Comparison of ENCODE assay signal across 24 cellular contexts in the genomic region with DNA sequence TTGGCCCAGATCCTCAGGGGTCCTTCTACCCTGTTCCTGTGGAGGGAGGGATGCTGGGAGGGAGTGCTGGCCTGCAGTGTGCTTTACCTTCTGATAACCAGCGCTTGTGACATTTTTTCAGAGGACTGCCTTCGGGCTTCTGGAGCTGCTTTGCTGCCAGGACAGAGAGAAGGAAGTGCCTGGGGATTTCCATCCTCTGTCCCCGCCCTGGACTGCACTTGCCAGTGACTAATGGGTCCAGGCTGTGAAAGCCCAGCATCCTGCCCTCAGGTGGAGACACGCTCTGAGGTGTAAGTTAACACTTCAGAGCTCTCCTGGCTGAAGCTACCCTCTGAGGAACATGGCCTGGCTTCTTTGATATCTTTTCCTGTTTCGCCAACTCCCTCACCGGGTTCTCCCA.
DNase-seq lines count a peak whose midpoint lies in the region; ATAC-seq, FAIRE-seq and TF ChIP-seq lines count a peak whose summit lies in the region.
"Had no signal": no experiment of that assay in that cellular context is flagged by ENCODE, and none has a peak within 500 bp of the region (broad histone marks: within the 10 kb centered on the region; RNA-seq: fewer than 3 reads in every experiment).

No MANE protein-coding gene starts in this region.

- TF ChIP-seq EP300 in GM12878 (IDR thresholded peaks at IDR 0.05; ENCODE audit: borderline replicate concordance in 1 of 2, control insufficient read depth in 1 of 2, low read depth in 2 of 2, low read length in 2 of 2) = no peak

- ATAC-seq in GM12878 = peak; percentile 66
- no peak for ATAC-seq in mucosa of descending colon
- ATAC-seq: activated CD4-positive, CD25-positive, alpha-beta regulatory T cell treated with anti-CD3 and anti-CD28 coated beads, Interleukin-2, amount 50 U/mL, for 24 hours; left colon had no signal

- BruUV-seq in GM12878 (replicated peaks; lab: Mats Ljungman, UMichigan) = no TSS peak

- no peak for TF ChIP-seq POLR2A in GM12878 (IDR thresholded peaks at IDR 0.05; ENCODE audit: low read depth, low read length)

- no peak for TF ChIP-seq RAD21 in GM12878 (IDR thresholded peaks at IDR 0.05; ENCODE audit: insufficient read depth, low read depth, low read length)

- H2AK5ac ChIP-seq in H9 (ENCODE audit: insufficient read length, low read length) = no peak overlapping the region

- H3K79me1 ChIP-seq in H9 (ENCODE audit: insufficient read depth, low read depth, low read length, poor library complexity, severe bottlenecking) = no peaks in the 10 kb centered on the region

- no peak overlapping the region for H4K5ac ChIP-seq in H9 (ENCODE audit: insufficient read length, low read depth, low read length)

- H3T11ph ChIP-seq in H9 (ENCODE audit: low read length) = no peak overlapping the region

- H2AFZ ChIP-seq in H9 (ENCODE audit: low read length) = no peak overlapping the region
- no peak overlapping the region for H2AFZ ChIP-seq in GM12878 (ENCODE audit: control insufficient read depth, low read depth, low read length)
- H2AFZ ChIP-seq: neural progenitor cell, PC-9 had no signal

- H3K23me2 ChIP-seq in H9 (ENCODE audit: insufficient read length, low read depth, low read length, poor library complexity, severe bottlenecking) = no peaks in the 10 kb centered on the region

- in situ Hi-C loops in GM12878 (cut with MboI) = no loop called here

- H3K4me3 ChIP-seq in GM12878 (no peak overlapping the region), mucosa of descending colon (no peak overlapping the region)
- H3K4me3 ChIP-seq: neural progenitor cell, PC-9, smooth muscle cell, thoracic aorta had no signal

- no peak for FAIRE-seq in GM12878 (lab: Jason Lieb, UNC)

- DNase-seq in activated CD4-positive, alpha-beta T cell treated with anti-CD3 and anti-CD28 coated beads, Interleukin-2, amount 10 ng/mL, durations not matched to agents 24 days and 14 days = peak; percentile 54
- DNase-seq in activated CD4-positive, alpha-beta T cell treated with anti-CD3 and anti-CD28 coated beads for 1 hour = no peak
- DNase-seq in H9 (peak; percentile 52), GM12878 (ENCODE audit: low read depth, low spot score) (no peak), kidney tubule cell (ENCODE audit: low spot score) (peak; percentile 69), mucosa of descending colon (no peak), NCI-H2171 treated with DMSO at 0.1 percent for 48 hours (lab: John Stamatoyannopoulos, UW) (no peak), GM10248 (ENCODE audit: extremely low spot score) (no peak)
- DNase-seq: activated gamma-delta T cell treated with Interleukin-2 at 50 U/mL for 16 hours, aorta, DMS79, hippocampal formation, KBM-7, left colon, NCI-H1048, NCI-H2107, NCI-H526 treated with DMSO at 0.1 percent for 48 hours, PC-9, SK-N-SH, T-helper 9 cell had no signal

- H3K23ac ChIP-seq in H9 (ENCODE audit: insufficient read length, low read depth, low read length) = no peak overlapping the region

- H3K79me2 ChIP-seq in H9 (ENCODE audit: insufficient read depth, low read length) (no peaks in the 10 kb centered on the region), GM12878 (ENCODE audit: control insufficient read depth, insufficient read depth, low read length) (no peaks in the 10 kb centered on the region)

- H3K9ac ChIP-seq in H9 (ENCODE audit: extremely low read depth, insufficient read length, low read length) (no peak overlapping the region), GM12878 (ENCODE audit: control insufficient read depth, insufficient read depth, low read length) (no peak overlapping the region)
- H3K9ac ChIP-seq: neural progenitor cell, SK-N-SH had no signal

- POLR2A ChIA-PET in GM12878 (lab: Charles Lee) = interaction anchor here (0.7 kb wide), 1 partner anchor 8 kb away, joined by 3 read pairs; no protein-coding TSS in a partner anchor
- POLR2A ChIA-PET in GM10248 (lab: Yijun Ruan, JAX) = no interaction called here

- no peak overlapping the region for H3K4me3 Mint-ChIP-seq in activated CD4-positive, alpha-beta T cell treated with anti-CD3 and anti-CD28 coated beads, Interleukin-2, amount 10 ng/mL, durations not matched to agents 24 days and 14 days
- H3K4me3 Mint-ChIP-seq in H9 = no peak overlapping the region
- H3K4me3 Mint-ChIP-seq: neural progenitor cell had no signal

- no peaks in the 10 kb centered on the region for H3K4me1 Mint-ChIP-seq in activated CD4-positive, alpha-beta T cell treated with anti-CD3 and anti-CD28 coated beads, Interleukin-2, amount 10 ng/mL, durations not matched to agents 24 days and 14 days
- peaks cover 3 to 10% of the 10 kb centered on the region in 2 experiments for H3K4me1 Mint-ChIP-seq in H9

- H3K18ac ChIP-seq in H9 (ENCODE audit: insufficient read length, low read depth, low read length) = no peak overlapping the region

- no peak for TF ChIP-seq CTCF in H9 (conservative IDR thresholded peaks at IDR 0.05)
- TF ChIP-seq CTCF in GM12878 (IDR thresholded peaks at IDR 0.05 in 2 of 3, conservative IDR thresholded peaks at IDR 0.05 in 1 of 3; ENCODE audit: control insufficient read depth in 2 of 3, extremely low read depth in 1 of 3, insufficient read depth in 1 of 3, low read depth in 3 of 3, low read length in 3 of 3) = no peak
- no peak for TF ChIP-seq CTCF in mucosa of descending colon (IDR thresholded peaks at IDR 0.05)
- no peak for TF ChIP-seq CTCF in GM10248 (IDR thresholded peaks at IDR 0.05; ENCODE audit: control extremely low read depth, extremely low read depth, low read depth, missing control alignments)

- H3K27me3 ChIP-seq in H9 (ENCODE audit: insufficient read depth, low read length) (no peaks in the 10 kb centered on the region), GM12878 (replicated peaks in 1 of 2; ENCODE audit: control insufficient read depth in 2 of 2, insufficient read depth in 2 of 2, low read length in 1 of 2) (no peaks in the 10 kb centered on the region; a peak in 1 of 4 replicates)
- H3K27me3 ChIP-seq: neural progenitor cell had no signal

- no peaks in the 10 kb centered on the region for H3K36me3 Mint-ChIP-seq in activated CD4-positive, alpha-beta T cell treated with anti-CD3 and anti-CD28 coated beads, Interleukin-2, amount 10 ng/mL, durations not matched to agents 24 days and 14 days (ENCODE audit: low read depth)
- no peaks in the 10 kb centered on the region; a peak in 1 of 7 replicates for H3K36me3 Mint-ChIP-seq in H9 (ENCODE audit: insufficient read depth in 1 of 3, low read depth in 3 of 3)
- H3K36me3 Mint-ChIP-seq: neural progenitor cell had no signal

- H3K36me3 ChIP-seq in GM12878 (ENCODE audit: control insufficient read depth in 2 of 2, insufficient read depth in 2 of 2, low read length in 1 of 2) (no peaks in the 10 kb centered on the region), mucosa of descending colon (ENCODE audit: low read depth) (no peaks in the 10 kb centered on the region)
- H3K36me3 ChIP-seq: neural progenitor cell, thoracic aorta had no signal

- H2BK20ac ChIP-seq in H9 (ENCODE audit: low read depth, low read length, poor library complexity, severe bottlenecking) = no peak overlapping the region

- H3K27ac ChIP-seq in H9 (ENCODE audit: insufficient read length, low read depth, low read length) (no peak overlapping the region), GM12878 (ENCODE audit: control insufficient read depth, insufficient read depth) (no peak overlapping the region)
- H3K27ac ChIP-seq: neural progenitor cell, PC-9, thoracic aorta had no signal

- no peak overlapping the region for H2BK12ac ChIP-seq in H9 (ENCODE audit: insufficient read length, low read depth, low read length)

- H3K4me2 ChIP-seq in H9 (ENCODE audit: insufficient read depth, insufficient read length, low read length) (no peak overlapping the region), GM12878 (ENCODE audit: control insufficient read depth, insufficient read depth) (no peak overlapping the region)
- H3K4me2 ChIP-seq: neural progenitor cell, PC-9, SK-N-SH, smooth muscle cell had no signal

- H2BK5ac ChIP-seq in H9 (ENCODE audit: insufficient read length, low read length) = no peak overlapping the region

- no peak overlapping the region for H3K27ac Mint-ChIP-seq in activated CD4-positive, alpha-beta T cell treated with anti-CD3 and anti-CD28 coated beads, Interleukin-2, amount 10 ng/mL, durations not matched to agents 24 days and 14 days
- no peak overlapping the region; a peak in 1 of 7 replicates for H3K27ac Mint-ChIP-seq in H9

- H4K8ac ChIP-seq in H9 (replicated peaks; ENCODE audit: insufficient read length, low read depth, low read length) = no peak overlapping the region

- no peak overlapping the region for H2BK15ac ChIP-seq in H9 (ENCODE audit: low read depth, low read length)

- no peak overlapping the region for H3K14ac ChIP-seq in H9 (ENCODE audit: insufficient read depth, low read length)

- no peak overlapping the region for H2BK120ac ChIP-seq in H9 (ENCODE audit: low read depth, low read length, poor library complexity, severe bottlenecking)

- H4K20me1 ChIP-seq in H9 (ENCODE audit: control insufficient read depth, insufficient read depth, insufficient read length) = no peaks in the 10 kb centered on the region
- no peaks in the 10 kb centered on the region for H4K20me1 ChIP-seq in GM12878 (ENCODE audit: control insufficient read depth, insufficient read depth)

- H3K9me3 Mint-ChIP-seq in activated CD4-positive, alpha-beta T cell treated with anti-CD3 and anti-CD28 coated beads, Interleukin-2, amount 10 ng/mL, durations not matched to agents 24 days and 14 days = no peaks in the 10 kb centered on the region
- H3K9me3 Mint-ChIP-seq in H9 = peaks cover 2% of the 10 kb centered on the region in 2 experiments

- no peak overlapping the region for H4K91ac ChIP-seq in H9 (ENCODE audit: insufficient read length, low read depth, low read length)

- no peaks in the 10 kb centered on the region for H3K9me3 ChIP-seq in H9 (ENCODE audit: control insufficient read depth, low read depth, low read length)
- H3K9me3 ChIP-seq in GM12878 (replicated peaks; ENCODE audit: control insufficient read depth, insufficient read depth, low read length) = no peaks in the 10 kb centered on the region; the same call in 2 of the 3 replicates
- no peaks in the 10 kb centered on the region for H3K9me3 ChIP-seq in mucosa of descending colon
- H3K9me3 ChIP-seq: SK-N-SH, thoracic aorta had no signal

- CTCF ChIA-PET in GM12878 (lab: Yijun Ruan, JAX) = interaction anchor here (0.6 kb wide), 1 partner anchor 155 kb away, joined by 3 read pairs; no protein-coding TSS in a partner anchor
- CTCF ChIA-PET in GM10248 (lab: Yijun Ruan, JAX) = no interaction called here

- no peaks in the 10 kb centered on the region for H3K27me3 Mint-ChIP-seq in activated CD4-positive, alpha-beta T cell treated with anti-CD3 and anti-CD28 coated beads, Interleukin-2, amount 10 ng/mL, durations not matched to agents 24 days and 14 days
- H3K27me3 Mint-ChIP-seq in H9 (ENCODE audit: low read depth) = peaks cover 6% of the 10 kb centered on the region

- WGBS in H9 (ENCODE audit: extremely low coverage, insufficient read length, low lambda C conversion rate) = no CpG with 5 or more reads among the region's 6 CpGs
- WGBS in GM12878 (ENCODE audit: insufficient coverage, insufficient replicate concordance, low lambda C conversion rate, missing lambda C conversion rate) = 13% methylated on average over 6 of the region's 6 CpGs

- H3K4ac ChIP-seq in H9 (ENCODE audit: low read depth, low read length) = no peak overlapping the region

- intact Hi-C loops in activated CD4-positive, alpha-beta T cell treated with anti-CD3 and anti-CD28 coated beads, Interleukin-2, amount 10 ng/mL, durations not matched to agents 24 days and 14 days (cut with micrococcal nuclease) = no loop called here
- intact Hi-C loops in GM12878 (cut with micrococcal nuclease; ENCODE audit: unreplicated experiment) (no loop called here), mucosa of descending colon (cut with DNase I, micrococcal nuclease) (no loop called here)

- SMC1A ChIA-PET in GM12878 (lab: Charles Lee; ENCODE audit: uncharacterized antibody, unreplicated experiment) = no interaction called here

- H3K4me1 ChIP-seq in H9 (ENCODE audit: insufficient read depth, low read length) (no peaks in the 10 kb centered on the region), GM12878 (ENCODE audit: control insufficient read depth, insufficient read depth, low read length) (no peaks in the 10 kb centered on the region), mucosa of descending colon (ENCODE audit: low read depth) (no peaks in the 10 kb centered on the region)

- H3K56ac ChIP-seq in H9 (ENCODE audit: insufficient read length, low read depth, low read length) = no peak overlapping the region

- RAD21 ChIA-PET in GM12878 (lab: Charles Lee; ENCODE audit: unreplicated experiment) = no interaction called here

Comparison
In these comparisons a context has a peak if more than half of its experiments do, and no peak if none do; other contexts are left out.
1. DNase-seq: peak in activated CD4-positive, alpha-beta T cell treated with anti-CD3 and anti-CD28 coated beads, Interleukin-2, amount 10 ng/mL, durations not matched to agents 24 days and 14 days (single experiment), H9 (single experiment) and kidney tubule cell (single experiment); none in activated CD4-positive, alpha-beta T cell treated with anti-CD3 and anti-CD28 coated beads for 1 hour (single experiment), GM12878 (single experiment), mucosa of descending colon (0 of 3), NCI-H2171 treated with DMSO at 0.1 percent for 48 hours (single experiment) and GM10248 (single experiment).